Comparison of ENCODE assay signal across 8 cellular contexts in genomic region chr18:56639094-56639361, GRCh38. TPM values are rescaled to one million over a fixed set of nuclear protein-coding genes. Genes with fewer than 3 reads are reported as not detected.
DNase-seq lines count a peak whose midpoint lies in the region; ATAC-seq and TF ChIP-seq lines count a peak whose summit lies in the region.

No MANE protein-coding gene starts in this region.

- peaks cover 4% of the 10 kb centered on the region for H4K20me1 ChIP-seq in DOHH2 (ENCODE audit: control insufficient read depth, insufficient read depth, low read depth, low read length)

- no peaks in the 10 kb centered on the region for H3K9me2 ChIP-seq in DOHH2 (replicated peaks; ENCODE audit: control insufficient read depth, low read length)

- intact Hi-C loops in lower lobe of right lung (cut with DNase I): no loop called here
- intact Hi-C loops in vagina (cut with DNase I): no loop called here

- TF ChIP-seq CTCF in DOHH2 (IDR thresholded peaks at IDR 0.05; ENCODE audit: low read depth, low read length, poor library complexity, severe bottlenecking): no peak
- no peak for TF ChIP-seq CTCF in lower lobe of right lung (IDR thresholded peaks at IDR 0.05)
- TF ChIP-seq CTCF in vagina (IDR thresholded peaks at IDR 0.05): no peak

- H3K4me3 Mint-ChIP-seq in activated naive CD8-positive, alpha-beta T cell treated with anti-CD3 and anti-CD28 coated beads, Interleukin-2, amount 50 U/mL, for 24 hours: peak overlapping the region; percentile 98

- H3K9me3 ChIP-seq in DOHH2 (ENCODE audit: control insufficient read depth, insufficient read depth, low read length): no peaks in the 10 kb centered on the region
- no peaks in the 10 kb centered on the region for H3K9me3 ChIP-seq in lower lobe of right lung
- H3K9me3 ChIP-seq in vagina: no peaks in the 10 kb centered on the region

- H3K27me3 ChIP-seq in DOHH2 (ENCODE audit: control insufficient read depth, low read length) (no peaks in the 10 kb centered on the region), lower lobe of right lung (ENCODE audit: low read depth) (no peaks in the 10 kb centered on the region), vagina (no peaks in the 10 kb centered on the region)

- peak overlapping the region; percentile 88 for H3K4me2 ChIP-seq in DOHH2 (ENCODE audit: low read length)

- H3K4me3 ChIP-seq in DOHH2 (ENCODE audit: low read length) (peak overlapping the region; percentile 87), lower lobe of right lung (peak overlapping the region; percentile 94), vagina (peak overlapping the region; percentile 86 to 89)

- H3K4me1 Mint-ChIP-seq in activated naive CD8-positive, alpha-beta T cell treated with anti-CD3 and anti-CD28 coated beads, Interleukin-2, amount 50 U/mL, for 24 hours: peaks cover 42% of the 10 kb centered on the region

- H3K36me3 Mint-ChIP-seq in activated naive CD8-positive, alpha-beta T cell treated with anti-CD3 and anti-CD28 coated beads, Interleukin-2, amount 50 U/mL, for 24 hours (ENCODE audit: low read depth): peaks cover 28% of the 10 kb centered on the region

- H3F3A ChIP-seq in DOHH2 (ENCODE audit: control insufficient read depth, insufficient read depth): peaks cover 3% of the 10 kb centered on the region; the same call in 1 of the 2 replicates

- H3K27ac ChIP-seq in DOHH2 (ENCODE audit: low read depth, low read length): peak overlapping the region; percentile 87
- H3K27ac ChIP-seq in lower lobe of right lung: peak overlapping the region; percentile 95
- H3K27ac ChIP-seq in vagina: peak overlapping the region; percentile 96

- no peaks in the 10 kb centered on the region for H3K9me3 Mint-ChIP-seq in activated naive CD8-positive, alpha-beta T cell treated with anti-CD3 and anti-CD28 coated beads, Interleukin-2, amount 50 U/mL, for 24 hours

- H3K36me3 ChIP-seq in DOHH2 (ENCODE audit: control insufficient read depth, low read length) (peaks cover 34% of the 10 kb centered on the region), lower lobe of right lung (no peaks in the 10 kb centered on the region), vagina (no peaks in the 10 kb centered on the region)

- peaks cover 2% of the 10 kb centered on the region for H3K27me3 Mint-ChIP-seq in activated naive CD8-positive, alpha-beta T cell treated with anti-CD3 and anti-CD28 coated beads, Interleukin-2, amount 50 U/mL, for 24 hours

- no peak for DNase-seq in activated naive CD8-positive, alpha-beta T cell treated with anti-CD3 and anti-CD28 coated beads, Interleukin-2, amount 50 U/mL, for 24 hours
- no peak for DNase-seq in lower lobe of right lung
- no peak for DNase-seq in vagina (ENCODE audit: extremely low spot score in 2 of 2)
- no peak for DNase-seq in DMS153 (lab: John Stamatoyannopoulos, UW)
- DNase-seq in stimulated activated CD4-positive, alpha-beta T cell treated with anti-CD3 and anti-CD28 coated beads, Interleukin-2, amount 100 ng/mL, for 24 hours: no peak
- DNase-seq in effector CD4-positive, alpha-beta T cell: no peak

- H3K27ac Mint-ChIP-seq in activated naive CD8-positive, alpha-beta T cell treated with anti-CD3 and anti-CD28 coated beads, Interleukin-2, amount 50 U/mL, for 24 hours: peak overlapping the region; percentile 98

- H3K4me1 ChIP-seq in DOHH2 (ENCODE audit: control insufficient read depth, low read length) (peaks cover 27% of the 10 kb centered on the region), lower lobe of right lung (peaks cover 39% of the 10 kb centered on the region), vagina (peaks cover 34% of the 10 kb centered on the region)

- TF ChIP-seq POLR2A in vagina (IDR thresholded peaks at IDR 0.05): no peak

- peak; percentile 10 for ATAC-seq in HG03342 (IDR thresholded peaks at IDR 0.05; ENCODE audit: unreplicated experiment)
- ATAC-seq in activated naive CD8-positive, alpha-beta T cell treated with anti-CD3 and anti-CD28 coated beads, Interleukin-2, amount 50 U/mL, for 24 hours: no peak
- no peak for ATAC-seq in lower lobe of right lung

- peaks cover 47% of the 10 kb centered on the region for H3K79me2 ChIP-seq in DOHH2 (ENCODE audit: control insufficient read depth, low read length)

RNA-seq across cellular contexts. Expression of gene TXNL1, which starts 0.6 kb away (rescaled TPM):
- 53.0 TPM for total RNA-seq in lower lobe of right lung
- total RNA-seq in vagina: 26.3 TPM

RNA-seq across cellular contexts. Expression of gene WDR7, which starts 12.1 kb away (rescaled TPM):
- total RNA-seq in lower lobe of right lung (29.1 TPM), vagina (26.3 TPM)
